ENCODE assay signal across 20 cellular contexts in genomic region chr13:58592052-58592451, GRCh38.
DNase-seq lines count a peak whose midpoint lies in the region; ATAC-seq, FAIRE-seq and TF ChIP-seq lines count a peak whose summit lies in the region.
"Had no signal": no experiment of that assay in that cellular context is flagged by ENCODE, and none has a peak within 500 bp of the region (broad histone marks: within the 10 kb centered on the region; RNA-seq: fewer than 3 reads in every experiment).

No MANE protein-coding gene starts in this region.

- no peak overlapping the region for H2AK9ac ChIP-seq in IMR-90 (replicated peaks; ENCODE audit: low read depth, low read length, poor library complexity)

- FAIRE-seq in A549 (lab: Jason Lieb, UNC) (no peak), H1 (lab: Jason Lieb, UNC) (no peak)
- FAIRE-seq: A204.1, D721Med, G401.6, GM12891, GM19239 had no signal

- POLR2A ChIA-PET in A549 (lab: Yijun Ruan, JAX) (no interaction called here), IMR-90 (lab: Charles Lee; ENCODE audit: unreplicated experiment) (no interaction called here), H1 (lab: Charles Lee; ENCODE audit: partially characterized antibody) (no interaction called here)

- in situ Hi-C loops in IMR-90 (cut with MboI; ENCODE audit: low sequenced_read_pairs), result no loop called here

- H3K36me3 ChIP-seq in IMR-90 (ENCODE audit: control insufficient read depth, insufficient read depth, low read length) (no peaks in the 10 kb centered on the region), H1 (ENCODE audit: control insufficient read depth in 2 of 4, insufficient read depth in 4 of 4, low read length in 3 of 4) (no peaks in the 10 kb centered on the region), testis (ENCODE audit: low read depth, missing control alignments) (no peaks in the 10 kb centered on the region)
- H3K36me3 ChIP-seq: BLaER1 treated with 17β-estradiol and CSF1 and Interleukin-3, amounts not matched to agents 10 nM and 100 nM had no signal

- no peaks in the 10 kb centered on the region for H3K79me1 ChIP-seq in IMR-90 (ENCODE audit: low read depth in 1 of 2, low read length in 2 of 2)
- no peaks in the 10 kb centered on the region for H3K79me1 ChIP-seq in H1 (ENCODE audit: low read depth, low read length)

- no TSS peak for BruUV-seq in IMR-90 (replicated peaks; lab: Mats Ljungman, UMichigan)

- CTCF ChIA-PET in A549 (lab: Yijun Ruan, JAX), result no interaction called here
- CTCF ChIA-PET in IMR-90 (lab: Yijun Ruan, JAX), result no interaction called here
- CTCF ChIA-PET in H1 (lab: Charles Lee; ENCODE audit: partially characterized antibody), result no interaction called here

- H3K23me2 ChIP-seq in H1 (ENCODE audit: low read depth, low read length), result no peaks in the 10 kb centered on the region

- H3K4ac ChIP-seq in IMR-90 (ENCODE audit: low read depth, low read length), result no peak overlapping the region
- no peak overlapping the region for H3K4ac ChIP-seq in H1 (replicated peaks; ENCODE audit: insufficient read length, low read depth, low read length)

- no peak overlapping the region for H2AK5ac ChIP-seq in IMR-90 (ENCODE audit: low read depth, low read length)
- H2AK5ac ChIP-seq in H1 (ENCODE audit: low read depth, low read length), result no peak overlapping the region

- TF ChIP-seq CTCF in A549 (IDR thresholded peaks at IDR 0.05) (no peak), IMR-90 (conservative IDR thresholded peaks at IDR 0.05; ENCODE audit: low read depth, low read length) (no peak), H1 (IDR thresholded peaks at IDR 0.05; ENCODE audit: control extremely low read depth in 1 of 3, insufficient read depth in 1 of 3, low read depth in 1 of 3, low read length in 3 of 3) (no peak), testis (IDR thresholded peaks at IDR 0.05) (no peak)

- H3K4me1 ChIP-seq in A549 (no peaks in the 10 kb centered on the region), IMR-90 (ENCODE audit: control insufficient read depth, insufficient read depth, low read length) (no peaks in the 10 kb centered on the region), H1 (replicated peaks in 1 of 4; ENCODE audit: control insufficient read depth in 3 of 4, insufficient read depth in 4 of 4, low read length in 3 of 4) (no peaks in the 10 kb centered on the region), testis (no peaks in the 10 kb centered on the region)
- H3K4me1 ChIP-seq: Caco-2 had no signal

- intact Hi-C loops in IMR-90 (cut with micrococcal nuclease) (no loop called here), testis (cut with DNase I; ENCODE audit: low total_unique reads) (no loop called here)

- dilution Hi-C loops in IMR-90 (cut with HindIII; ENCODE audit: low sequenced_read_pairs, unreplicated experiment), result no loop called here

- H3K9ac ChIP-seq in IMR-90 (ENCODE audit: low read depth, low read length) (no peak overlapping the region), H1 (replicated peaks in 1 of 4; ENCODE audit: extremely low read depth in 1 of 4, low read depth in 3 of 4, low read length in 3 of 4) (no peak overlapping the region)
- H3K9ac ChIP-seq: BLaER1 treated with 17β-estradiol and CSF1 and Interleukin-3, amounts not matched to agents 10 nM and 100 nM had no signal

- no peak overlapping the region for H3K27ac ChIP-seq in A549
- no peak overlapping the region for H3K27ac ChIP-seq in IMR-90 (ENCODE audit: insufficient read depth, low read length)
- H3K27ac ChIP-seq in H1 (ENCODE audit: low read depth, low read length), result no peak overlapping the region
- no peak overlapping the region for H3K27ac ChIP-seq in testis
- H3K27ac ChIP-seq: BLaER1 treated with 17β-estradiol and CSF1 and Interleukin-3, amounts not matched to agents 10 nM and 100 nM; C4-2B had no signal

- H3K4me3 ChIP-seq in A549 (no peak overlapping the region), IMR-90 (ENCODE audit: insufficient read depth, low read depth, low read length) (no peak overlapping the region), H1 (ENCODE audit: extremely low read depth in 1 of 4, insufficient read depth in 2 of 4, low read depth in 3 of 4, low read length in 4 of 4) (no peak overlapping the region), testis (no peak overlapping the region)
- H3K4me3 ChIP-seq: BLaER1 treated with 17β-estradiol and CSF1 and Interleukin-3, amounts not matched to agents 10 nM and 100 nM had no signal

- H2BK5ac ChIP-seq in IMR-90 (ENCODE audit: low read depth, low read length, poor library complexity, severe bottlenecking) (no peak overlapping the region), H1 (ENCODE audit: low read depth, low read length) (no peak overlapping the region)

- H4K91ac ChIP-seq in IMR-90 (ENCODE audit: insufficient read depth, low read depth, low read length) (no peak overlapping the region), H1 (replicated peaks; ENCODE audit: insufficient read length, low read length) (no peak overlapping the region)

- H4K5ac ChIP-seq in IMR-90 (ENCODE audit: low read depth, low read length), result no peak overlapping the region
- no peak overlapping the region for H4K5ac ChIP-seq in H1 (ENCODE audit: insufficient read length, low read depth, low read length)

- H4K8ac ChIP-seq in IMR-90 (ENCODE audit: low read depth in 2 of 2, low read length in 2 of 2) (no peak overlapping the region), H1 (ENCODE audit: extremely low read depth, insufficient read depth, low read length) (no peak overlapping the region)

- H3K9me1 ChIP-seq in IMR-90 (ENCODE audit: insufficient read depth, low read length), result no peaks in the 10 kb centered on the region

- H2BK120ac ChIP-seq in IMR-90 (ENCODE audit: low read depth, low read length) (no peak overlapping the region), H1 (replicated peaks; ENCODE audit: low read depth, low read length) (no peak overlapping the region)

- no peak overlapping the region for H3K4me2 ChIP-seq in A549
- H3K4me2 ChIP-seq in IMR-90 (ENCODE audit: low read depth, low read length), result no peak overlapping the region
- H3K4me2 ChIP-seq in H1 (ENCODE audit: insufficient read depth in 1 of 2, low read depth in 2 of 2, low read length in 2 of 2), result no peak overlapping the region
- H3K4me2 ChIP-seq: BLaER1 treated with 17β-estradiol and CSF1 and Interleukin-3, amounts not matched to agents 10 nM and 100 nM had no signal

- H3K9me3 ChIP-seq in A549, result no peaks in the 10 kb centered on the region
- no peaks in the 10 kb centered on the region for H3K9me3 ChIP-seq in IMR-90 (ENCODE audit: control insufficient read depth, insufficient read depth, low read length)
- H3K9me3 ChIP-seq in H1 (ENCODE audit: insufficient read depth in 2 of 2, low read depth in 1 of 2, low read length in 1 of 2), result no peaks in the 10 kb centered on the region
- H3K9me3 ChIP-seq in testis, result no peaks in the 10 kb centered on the region
- H3K9me3 ChIP-seq: BLaER1 treated with 17β-estradiol and CSF1 and Interleukin-3, amounts not matched to agents 10 nM and 100 nM; Caco-2 had no signal

- H3K56ac ChIP-seq in IMR-90 (ENCODE audit: extremely low read depth, insufficient read depth, low read length) (no peak overlapping the region), H1 (replicated peaks; ENCODE audit: insufficient read length, low read depth, low read length) (no peak overlapping the region)

- H4K20me1 ChIP-seq in IMR-90 (ENCODE audit: insufficient read depth, low read length), result no peaks in the 10 kb centered on the region
- no peaks in the 10 kb centered on the region for H4K20me1 ChIP-seq in H1 (replicated peaks in 1 of 2; ENCODE audit: control insufficient read depth in 1 of 2, insufficient read depth in 2 of 2, low read length in 2 of 2)
- H4K20me1 ChIP-seq: BLaER1 treated with 17β-estradiol and CSF1 and Interleukin-3, amounts not matched to agents 10 nM and 100 nM had no signal

- DNase-seq in A549 (ENCODE audit: low read depth in 1 of 2, low spot score in 1 of 2), result no peak
- DNase-seq in IMR-90, result no peak
- no peak for DNase-seq in H1 (ENCODE audit: low read depth in 1 of 2, low spot score in 2 of 2)
- no peak for DNase-seq in testis
- DNase-seq: 8988T; AML-193; Caco-2; Calu3; CD4-positive, alpha-beta T cell; CD8-positive, alpha-beta T cell; DMS79 treated with DMSO at 0.1 percent for 48 hours; GF-D8 had no signal

- H2BK15ac ChIP-seq in IMR-90 (ENCODE audit: low read depth, low read length), result no peak overlapping the region
- H2BK15ac ChIP-seq in H1 (ENCODE audit: low read length), result no peak overlapping the region

- H2AFZ ChIP-seq in IMR-90 (replicated peaks; ENCODE audit: low read length, poor library complexity), result no peak overlapping the region
- no peak overlapping the region for H2AFZ ChIP-seq in H1 (ENCODE audit: low read length)

- H3K27me3 ChIP-seq in IMR-90 (ENCODE audit: control insufficient read depth, insufficient read depth, low read length), result no peaks in the 10 kb centered on the region
- no peaks in the 10 kb centered on the region for H3K27me3 ChIP-seq in H1 (replicated peaks in 1 of 4; ENCODE audit: control insufficient read depth in 3 of 4, extremely low read depth in 1 of 4, insufficient read depth in 3 of 4, low read length in 3 of 4)
- H3K27me3 ChIP-seq in testis, result no peaks in the 10 kb centered on the region
- H3K27me3 ChIP-seq: BLaER1 treated with 17β-estradiol and CSF1 and Interleukin-3, amounts not matched to agents 10 nM and 100 nM had no signal

- H3K18ac ChIP-seq in IMR-90 (ENCODE audit: low read depth, low read length), result no peak overlapping the region
- no peak overlapping the region for H3K18ac ChIP-seq in H1 (ENCODE audit: extremely low read depth, low read length)

- TF ChIP-seq POLR2A in A549 (IDR thresholded peaks at IDR 0.05; ENCODE audit: low read length) (no peak), IMR-90 (IDR thresholded peaks at IDR 0.05; ENCODE audit: low read depth, low read length) (no peak), H1 (IDR thresholded peaks at IDR 0.05; ENCODE audit: control extremely low read depth in 1 of 2, low read depth in 2 of 2, low read length in 2 of 2) (no peak), testis (IDR thresholded peaks at IDR 0.05) (no peak)

- ATAC-seq in A549, result no peak
- ATAC-seq in IMR-90 (ENCODE audit: low read depth), result no peak
- ATAC-seq in GM21786 (IDR thresholded peaks at IDR 0.05; ENCODE audit: unreplicated experiment), result no peak
- ATAC-seq: CD8-positive, alpha-beta T cell had no signal

- H2BK20ac ChIP-seq in IMR-90 (ENCODE audit: low read depth, low read length), result no peak overlapping the region
- H2BK20ac ChIP-seq in H1 (ENCODE audit: low read length), result no peak overlapping the region

- no peak overlapping the region for H2BK12ac ChIP-seq in H1 (ENCODE audit: low read depth, low read length)

- H3K23ac ChIP-seq in IMR-90 (ENCODE audit: low read depth, low read length) (no peak overlapping the region), H1 (ENCODE audit: insufficient read length) (no peak overlapping the region)

- H3K14ac ChIP-seq in IMR-90 (replicated peaks; ENCODE audit: low read depth, low read length) (no peak overlapping the region), H1 (ENCODE audit: insufficient read length) (no peak overlapping the region)

- H3K79me2 ChIP-seq in H1 (ENCODE audit: control insufficient read depth in 1 of 2, insufficient read depth in 2 of 2, low read length in 2 of 2), result no peaks in the 10 kb centered on the region

- TF ChIP-seq EP300 in A549 (IDR thresholded peaks at IDR 0.05), result no peak
- TF ChIP-seq EP300 in H1 (IDR thresholded peaks at IDR 0.05; ENCODE audit: borderline replicate concordance in 1 of 2, low read depth in 2 of 2, low read length in 2 of 2), result no peak

- TF ChIP-seq RAD21 in A549 (conservative IDR thresholded peaks at IDR 0.05 in 1 of 2, IDR thresholded peaks at IDR 0.05 in 1 of 2), result no peak
- TF ChIP-seq RAD21 in IMR-90 (IDR thresholded peaks at IDR 0.05; ENCODE audit: low read length), result no peak
- TF ChIP-seq RAD21 in H1 (IDR thresholded peaks at IDR 0.05 in 1 of 2, conservative IDR thresholded peaks at IDR 0.05 in 1 of 2; ENCODE audit: low read depth in 2 of 2, low read length in 2 of 2), result no peak

Comparison
In these comparisons a context has a peak if more than half of its experiments do, and no peak if none do; other contexts are left out.
1. Of the 18 proteins assayed by ChIP-seq in both H1 and A549: peak only in H1: none; only in A549: none; in both: MAFK; in neither: 17.